8 cellular contexts compared by ENCODE assay signal in the genomic region with DNA sequence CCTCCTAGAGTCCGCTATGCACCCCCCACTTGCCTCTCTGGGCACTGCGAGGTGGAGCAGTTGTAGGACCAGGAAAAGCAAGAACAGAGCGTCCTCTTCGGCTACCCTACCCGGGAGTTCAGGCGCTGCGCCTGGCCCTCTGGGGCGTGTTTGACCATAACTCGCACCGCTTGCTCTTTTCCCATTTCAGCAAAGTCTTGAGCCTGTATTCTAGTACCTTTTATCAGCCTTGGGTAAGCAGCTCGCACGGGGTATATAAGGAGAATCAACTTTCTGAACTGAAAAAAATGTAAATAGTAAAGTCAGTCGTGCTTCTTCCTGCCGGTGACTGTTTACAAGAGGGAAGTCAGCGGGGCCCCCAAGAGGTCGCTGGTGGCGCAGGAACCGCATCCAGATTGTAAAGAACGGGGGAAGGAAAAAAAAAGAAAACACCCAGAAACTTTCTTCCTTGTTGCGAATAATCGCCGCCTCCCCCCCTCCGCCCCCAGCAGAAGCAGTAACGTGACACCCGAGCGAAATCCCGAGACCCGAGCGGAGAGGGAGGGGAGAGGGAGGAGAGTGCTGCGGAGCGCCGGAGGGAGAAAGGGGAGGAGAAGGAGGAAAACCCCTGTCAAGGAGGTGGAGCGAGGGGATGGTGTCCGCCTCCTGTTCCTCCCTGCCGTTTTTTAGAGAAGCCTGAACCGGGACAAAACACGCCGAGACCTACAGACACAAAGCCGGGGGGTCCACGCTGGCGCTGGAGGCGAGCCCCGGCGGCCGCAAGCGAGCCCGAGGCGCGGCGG. TPM values are rescaled to one million over a fixed set of nuclear protein-coding genes. Genes with fewer than 3 reads are reported as not detected.
A peak's percentile ranks its signal among the peaks of the same experiment; 100 is the strongest.
DNase-seq lines count a peak whose midpoint lies in the region; ATAC-seq and TF ChIP-seq lines count a peak whose summit lies in the region.

A gene with protein sequence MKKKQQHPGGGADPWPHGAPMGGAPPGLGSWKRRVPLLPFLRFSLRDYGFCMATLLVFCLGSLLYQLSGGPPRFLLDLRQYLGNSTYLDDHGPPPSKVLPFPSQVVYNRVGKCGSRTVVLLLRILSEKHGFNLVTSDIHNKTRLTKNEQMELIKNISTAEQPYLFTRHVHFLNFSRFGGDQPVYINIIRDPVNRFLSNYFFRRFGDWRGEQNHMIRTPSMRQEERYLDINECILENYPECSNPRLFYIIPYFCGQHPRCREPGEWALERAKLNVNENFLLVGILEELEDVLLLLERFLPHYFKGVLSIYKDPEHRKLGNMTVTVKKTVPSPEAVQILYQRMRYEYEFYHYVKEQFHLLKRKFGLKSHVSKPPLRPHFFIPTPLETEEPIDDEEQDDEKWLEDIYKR (plus strand): TSS at position 668 of the 782 bp plus-strand sequence. CDS start 401 bp downstream, outside the sequence.

- TF ChIP-seq CTCF in OCI-LY1 (IDR thresholded peaks at IDR 0.05; ENCODE audit: low read length) (peak; percentile 36), fibroblast of pulmonary artery (IDR thresholded peaks at IDR 0.05; ENCODE audit: low read length, missing control alignments) (peak; percentile 37), natural killer cell (IDR thresholded peaks at IDR 0.05) (peak; percentile 60), suprapubic skin (IDR thresholded peaks at IDR 0.05) (peak; percentile 11 to 30)

- H3K27me3 Mint-ChIP-seq in natural killer cell (ENCODE audit: low read depth in 2 of 2): peaks cover 0 to 8% of the 10 kb centered on the region in 2 donors

- no peak for TF ChIP-seq EP300 in suprapubic skin (IDR thresholded peaks at IDR 0.05)

- H3K36me3 ChIP-seq in OCI-LY1 (ENCODE audit: insufficient read depth, low read length): no peaks in the 10 kb centered on the region
- H3K36me3 ChIP-seq in suprapubic skin: no peaks in the 10 kb centered on the region

- no peaks in the 10 kb centered on the region for H4K20me1 ChIP-seq in OCI-LY1 (ENCODE audit: insufficient read depth, low read length)

- H3K4me3 ChIP-seq in OCI-LY1 (ENCODE audit: low read depth, low read length, poor library complexity, severe bottlenecking) (peak within 1 kb of the TSS; percentile 47), fibroblast of pulmonary artery (replicated peaks; ENCODE audit: low read depth, low read length) (peak within 1 kb of the TSS; percentile 78), suprapubic skin (peak within 1 kb of the TSS; percentile 93)

- H3K79me2 ChIP-seq in OCI-LY1 (ENCODE audit: insufficient read depth, low read length): no peaks in the 10 kb centered on the region

- H3K9me3 Mint-ChIP-seq in natural killer cell: no peaks in the 10 kb centered on the region

- H3K4me2 ChIP-seq in OCI-LY1 (ENCODE audit: low read length): peak within 1 kb of the TSS; percentile 56

- peaks cover 40 to 46% of the 10 kb centered on the region in 2 donors for H3K4me1 Mint-ChIP-seq in natural killer cell

- H3K27ac Mint-ChIP-seq in natural killer cell: peak within 1 kb of the TSS; percentile 84 to 95

- no peak within 1 kb of the TSS for H2AFZ ChIP-seq in OCI-LY1 (ENCODE audit: low read length)

- no peak within 1 kb of the TSS for H3K27ac ChIP-seq in OCI-LY1 (ENCODE audit: low read depth, low read length, poor library complexity, severe bottlenecking)
- peak within 1 kb of the TSS; percentile 86 for H3K27ac ChIP-seq in suprapubic skin

- H3K9me2 ChIP-seq in OCI-LY1 (ENCODE audit: low read depth, low read length): no peaks in the 10 kb centered on the region

- intact Hi-C loops in natural killer cell (cut with micrococcal nuclease): loop anchor here (1.0 to 5.0 kb wide), 6 partner anchors 12 to 571 kb away; a partner anchor contains a TSS

- H3K4me1 ChIP-seq in OCI-LY1 (ENCODE audit: insufficient read depth, low read length, severe bottlenecking) (peaks cover 5% of the 10 kb centered on the region), suprapubic skin (peaks cover 36% of the 10 kb centered on the region)

- no peaks in the 10 kb centered on the region for H3F3A ChIP-seq in OCI-LY1 (ENCODE audit: insufficient read depth, low read length)

- TF ChIP-seq POLR2A in suprapubic skin (IDR thresholded peaks at IDR 0.05): peak in 1 of 2 donors; percentile 77

- WGBS in suprapubic skin: under 1% methylated on average over 48 of the region's 50 CpGs

- peak; percentile 2 to 61 for DNase-seq in NCI-H2081 (lab: John Stamatoyannopoulos, UW)
- DNase-seq in NCI-H2081 treated with DMSO at 0.1 percent for 48 hours (lab: John Stamatoyannopoulos, UW): no peak
- DNase-seq in activated T-helper 1 cell treated with anti-CD3 and anti-CD28 coated beads, Interleukin-2, amount 50 U/mL, for 16 hours (ENCODE audit: low read depth in 1 of 2, low spot score in 1 of 2): peak; percentile 31 to 38
- DNase-seq in fibroblast of pulmonary artery (ENCODE audit: low read depth): peak; percentile 97
- peak; percentile 62 for DNase-seq in natural killer cell
- peak; percentile 94 for DNase-seq in suprapubic skin (ENCODE audit: low spot score in 2 of 2)

- H3K27me3 ChIP-seq in OCI-LY1 (ENCODE audit: insufficient read depth, low read length) (no peaks in the 10 kb centered on the region), suprapubic skin (peaks cover 5% of the 10 kb centered on the region)

- no peaks in the 10 kb centered on the region for H3K9me3 ChIP-seq in OCI-LY1 (ENCODE audit: low read length)
- no peaks in the 10 kb centered on the region for H3K9me3 ChIP-seq in suprapubic skin

- ATAC-seq in HG03354 (IDR thresholded peaks at IDR 0.05; ENCODE audit: poor library complexity, severe bottlenecking, unreplicated experiment) (peak; percentile 51), natural killer cell (peak; percentile 62 to 73 (median 70))

- no peak within 1 kb of the TSS for H3K9ac ChIP-seq in OCI-LY1 (ENCODE audit: low read length)

- no peaks in the 10 kb centered on the region for H3K36me3 Mint-ChIP-seq in natural killer cell

- H3K4me3 Mint-ChIP-seq in natural killer cell: peak within 1 kb of the TSS; percentile 99

RNA-seq across cellular contexts. Expression of the gene that starts here (rescaled TPM):
- total RNA-seq in natural killer cell (10 to 100 TPM in 2 of 3 donors, 1 to 10 TPM in 1; 6.3 to 11.9 (median 10.6) TPM), suprapubic skin (10 to 100 TPM; 16.7 to 19.5 (median 18.1) TPM)
